32 cellular contexts compared by ENCODE assay signal in genomic region chr5:72454996-72455395, GRCh38. TPM values are rescaled to one million over a fixed set of nuclear protein-coding genes. Genes with fewer than 3 reads are reported as not detected.
DNase-seq lines count a peak whose midpoint lies in the region; ATAC-seq, FAIRE-seq and TF ChIP-seq lines count a peak whose summit lies in the region.
"Had no signal": no experiment of that assay in that cellular context is flagged by ENCODE, and none has a peak within 500 bp of the region (broad histone marks: within the 10 kb centered on the region; RNA-seq: fewer than 3 reads in every experiment).

No MANE protein-coding gene starts in this region.

- DNase-seq in K562 (ENCODE audit: extremely low read depth in 1 of 4, low spot score in 3 of 4) (no peak), lower lobe of right lung (no peak), gastrocnemius medialis (no peak), kidney (no peak), middle frontal gyrus (ENCODE audit: extremely low spot score, low spot score) (no peak), NCI-H1105 treated with DMSO at 0.1 percent for 48 hours (lab: John Stamatoyannopoulos, UW) (no peak)
- DNase-seq in activated CD4-positive, CD25-positive, alpha-beta regulatory T cell (lab: John Stamatoyannopoulos, UW) = no peak
- DNase-seq: activated CD8-positive, alpha-beta memory T cell treated with anti-CD3 and anti-CD28 coated beads, Interleukin-2, amount 10 ng/mL, durations not matched to agents 7 days and 5 days; activated gamma-delta T cell treated with Interleukin-2 at 50 U/mL for 16 hours; activated naive CD8-positive, alpha-beta T cell treated with anti-CD3 and anti-CD28 coated beads, Interleukin-2, amount 10 ng/mL, durations not matched to agents 7 days and 5 days; activated T-cell treated with anti-CD3 and anti-CD28 coated beads, Interleukin-2, amount 50 U/mL, for 4 hours; BE2C; colonic mucosa; endodermal cell; hippocampal formation; naive B cell; NCI-H1417; NCI-H2029; NCI-H526; SHP77; stimulated activated CD4-positive, alpha-beta T cell treated with anti-CD3 and anti-CD28 coated beads, Interleukin-1b, Interleukin-23, amount 100 ng/mL, for 48 hours; T-helper 17 cell had no signal

- H3K9me1 ChIP-seq in K562 (ENCODE audit: control insufficient read depth, insufficient read depth, low read length) = no peaks in the 10 kb centered on the region

- no peak for TF ChIP-seq RAD21 in K562 (CRISPR knock-in tag; conservative IDR thresholded peaks at IDR 0.05 in 1 of 2, IDR thresholded peaks at IDR 0.05 in 1 of 2)

- no peak overlapping the region for H3K4me3 ChIP-seq in BLaER1 treated with 17β-estradiol and CSF1 and Interleukin-3, amounts not matched to agents 10 nM and 100 nM
- H3K4me3 ChIP-seq in K562 (no peak overlapping the region), lower lobe of right lung (no peak overlapping the region), gastrocnemius medialis (no peak overlapping the region), kidney (ENCODE audit: low read length in 2 of 2) (no peak overlapping the region)
- H3K4me3 ChIP-seq: cardiac muscle cell, colonic mucosa, GM12878, prostate gland, smooth muscle cell, tibial nerve had no signal

- H3K4me1 ChIP-seq in BLaER1 treated with 17β-estradiol and CSF1 and Interleukin-3, amounts not matched to agents 10 nM and 100 nM = peaks cover 29 to 62% (median 47%) of the 10 kb centered on the region in 10 experiments
- H3K4me1 ChIP-seq in K562 (replicated peaks in 1 of 2; ENCODE audit: control insufficient read depth in 2 of 2, insufficient read depth in 2 of 2, low read length in 2 of 2) (peaks cover 6 to 13% of the 10 kb centered on the region in 2 experiments; a peak in 4 of 5 replicates), lower lobe of right lung (peaks cover 51% of the 10 kb centered on the region), gastrocnemius medialis (peaks cover 55 to 69% of the 10 kb centered on the region in 2 donors), kidney (ENCODE audit: control insufficient read depth in 1 of 2, insufficient read depth in 1 of 2, low read depth in 1 of 2, low read length in 2 of 2) (peaks cover 35 to 41% of the 10 kb centered on the region in 2 donors)

- H4K20me1 ChIP-seq in BLaER1 treated with 17β-estradiol and CSF1 and Interleukin-3, amounts not matched to agents 10 nM and 100 nM = no peaks in the 10 kb centered on the region
- no peaks in the 10 kb centered on the region for H4K20me1 ChIP-seq in K562 (replicated peaks; ENCODE audit: control insufficient read depth, insufficient read depth, low read length)

- intact Hi-C loops in K562 (cut with micrococcal nuclease) = no loop called here
- intact Hi-C loops in lower lobe of right lung (cut with DNase I) = no loop called here
- intact Hi-C loops in gastrocnemius medialis (cut with DNase I; ENCODE audit: low total_unique reads) = no loop called here
- intact Hi-C loops in kidney (cut with DNase I) = no loop called here

- POLR2A ChIA-PET in K562 (lab: Yijun Ruan, JAX) = interaction anchor here (0.6 kb wide), 1 partner anchor 423 kb away, joined by 3 read pairs; no protein-coding TSS in a partner anchor

- CTCF ChIA-PET in K562 (lab: Yijun Ruan, JAX; ENCODE audit: low intra/inter-chr PET ratio) = no interaction called here

- no peak overlapping the region for H3K27ac ChIP-seq in BLaER1 treated with 17β-estradiol and CSF1 and Interleukin-3, amounts not matched to agents 10 nM and 100 nM
- H3K27ac ChIP-seq in K562 (ENCODE audit: extremely low read depth, low read depth, low read length) = no peak overlapping the region
- peak overlapping the region; percentile 9 for H3K27ac ChIP-seq in lower lobe of right lung
- peak overlapping the region; percentile 27 to 92 (median 82) for H3K27ac ChIP-seq in gastrocnemius medialis
- no peak overlapping the region for H3K27ac ChIP-seq in kidney (ENCODE audit: low read depth in 2 of 2, low read length in 2 of 2)
- H3K27ac ChIP-seq: cardiac muscle cell, colonic mucosa, prostate gland had no signal

- 75% methylated on average over 2 of the region's 2 CpGs for WGBS in K562 (ENCODE audit: insufficient coverage, low coverage, missing lambda C conversion rate)

- no peak for TF ChIP-seq CTCF in K562 (IDR thresholded peaks at IDR 0.05 in 2 of 3, conservative IDR thresholded peaks at IDR 0.05 in 1 of 3; ENCODE audit: insufficient read depth in 2 of 3, low read depth in 1 of 3, low read length in 3 of 3)
- TF ChIP-seq CTCF in lower lobe of right lung (IDR thresholded peaks at IDR 0.05) = no peak
- no peak for TF ChIP-seq CTCF in gastrocnemius medialis (IDR thresholded peaks at IDR 0.05 in 4 of 5, conservative IDR thresholded peaks at IDR 0.05 in 1 of 5)
- TF ChIP-seq CTCF in kidney (IDR thresholded peaks at IDR 0.05; ENCODE audit: borderline replicate concordance, extremely low read depth, insufficient read depth) = no peak

- TF ChIP-seq POLR2A in K562 (conservative IDR thresholded peaks at IDR 0.05) (no peak), gastrocnemius medialis (IDR thresholded peaks at IDR 0.05) (no peak)

- no peaks in the 10 kb centered on the region for H3K27me3 ChIP-seq in BLaER1 treated with 17β-estradiol and CSF1 and Interleukin-3, amounts not matched to agents 10 nM and 100 nM
- H3K27me3 ChIP-seq in K562 (ENCODE audit: control insufficient read depth in 2 of 2, insufficient read depth in 2 of 2, low read length in 2 of 2) = no peaks in the 10 kb centered on the region
- no peaks in the 10 kb centered on the region for H3K27me3 ChIP-seq in lower lobe of right lung (ENCODE audit: low read depth)
- H3K27me3 ChIP-seq in gastrocnemius medialis = no peaks in the 10 kb centered on the region
- H3K27me3 ChIP-seq: BE2C, cardiac muscle cell, colonic mucosa, tibial nerve had no signal

- peak overlapping the region; percentile 56; the same call in 1 of the 2 replicates for H2AFZ ChIP-seq in K562 (ENCODE audit: low read depth, low read length)

- no peak overlapping the region for H3K9ac ChIP-seq in BLaER1 treated with 17β-estradiol and CSF1 and Interleukin-3, amounts not matched to agents 10 nM and 100 nM
- H3K9ac ChIP-seq in K562 (ENCODE audit: insufficient read depth in 1 of 2, low read depth in 2 of 2, low read length in 2 of 2) (no peak overlapping the region), kidney (ENCODE audit: low read length in 2 of 2) (no peak overlapping the region)

- H3K4me2 ChIP-seq in BLaER1 treated with 17β-estradiol and CSF1 and Interleukin-3, amounts not matched to agents 10 nM and 100 nM = peak overlapping the region in 8 of 11 experiments; percentile 2 to 85 (median 10); a peak in 6 of 22 replicates
- H3K4me2 ChIP-seq in K562 (ENCODE audit: insufficient read depth, low read length) = no peak overlapping the region
- H3K4me2 ChIP-seq: smooth muscle cell had no signal

- in situ Hi-C loops in K562 (cut with MboI) = no loop called here
- in situ Hi-C loops in gastrocnemius medialis (cut with MboI; ENCODE audit: low sequenced_read_pairs in 4 of 4) = loop anchor here in 1 of 4 donors (10.0 kb wide), 1 partner anchor 50 kb away; no protein-coding TSS in a partner anchor

- no peaks in the 10 kb centered on the region for H3K79me2 ChIP-seq in K562 (ENCODE audit: control insufficient read depth, insufficient read depth, low read length)

- ATAC-seq in K562 (no peak), lower lobe of right lung (no peak), gastrocnemius medialis (no peak)
- ATAC-seq: activated CD8-positive, alpha-beta memory T cell treated with anti-CD3 and anti-CD28 coated beads, Interleukin-2, amount 10 ng/mL, durations not matched to agents 7 days and 5 days; activated T-cell treated with anti-CD3 and anti-CD28 coated beads, Interleukin-2, amount 50 U/mL, for 4 hours; GM12878; T-helper 17 cell had no signal

- no peaks in the 10 kb centered on the region for H3K36me3 ChIP-seq in BLaER1 treated with 17β-estradiol and CSF1 and Interleukin-3, amounts not matched to agents 10 nM and 100 nM
- no peaks in the 10 kb centered on the region for H3K36me3 ChIP-seq in K562 (ENCODE audit: control insufficient read depth, insufficient read depth, low read length)
- no peaks in the 10 kb centered on the region for H3K36me3 ChIP-seq in lower lobe of right lung
- H3K36me3 ChIP-seq in gastrocnemius medialis = no peaks in the 10 kb centered on the region
- no peaks in the 10 kb centered on the region for H3K36me3 ChIP-seq in kidney (ENCODE audit: control insufficient read depth in 1 of 2, insufficient read depth in 2 of 2, low read length in 2 of 2)
- H3K36me3 ChIP-seq: BE2C, cardiac muscle cell, colonic mucosa, prostate gland, tibial nerve had no signal

- H3K9me3 ChIP-seq in BLaER1 treated with 17β-estradiol and CSF1 and Interleukin-3, amounts not matched to agents 10 nM and 100 nM (replicated peaks in 1 of 11) = peaks cover 0 to 21% (median 2%) of the 10 kb centered on the region in 11 experiments; a peak in 10 of 22 replicates
- H3K9me3 ChIP-seq in K562 (replicated peaks; ENCODE audit: control insufficient read depth, insufficient read depth, low read depth, low read length) = no peaks in the 10 kb centered on the region
- no peaks in the 10 kb centered on the region for H3K9me3 ChIP-seq in lower lobe of right lung
- no peaks in the 10 kb centered on the region for H3K9me3 ChIP-seq in gastrocnemius medialis
- no peaks in the 10 kb centered on the region for H3K9me3 ChIP-seq in kidney (ENCODE audit: control insufficient read depth in 1 of 2, low read length in 2 of 2)
- H3K9me3 ChIP-seq: BE2C, colonic mucosa, prostate gland, tibial nerve had no signal

- FAIRE-seq in K562 (lab: Jason Lieb, UNC) (no peak), kidney (lab: Jason Lieb, UNC) (no peak)
- FAIRE-seq: astrocyte, frontal cortex, GM12878, H54, TTC549 had no signal

- no peak for TF ChIP-seq EP300 in K562 (IDR thresholded peaks at IDR 0.05; ENCODE audit: low read length)

- BruUV-seq in K562 (replicated peaks; lab: Mats Ljungman, UMichigan) = no TSS peak

RNA-seq across cellular contexts. Expression of gene ZNF366, which starts 52.2 kb away (rescaled TPM):
- not detected in 2 replicates for total RNA-seq in K562 (2011; cell fraction: chromatin; rRNA removed; ENCODE audit: low replicate concordance)
- not detected in 2 replicates for total RNA-seq in K562 (2011; cell fraction: nucleolus; rRNA removed)
- total RNA-seq in K562 (2011; cell fraction: nucleoplasm; rRNA removed) = not detected in 2 replicates
- total RNA-seq in K562 (2014; rRNA removed) = not detected in 2 replicates
- not detected in 2 replicates for total RNA-seq in K562 (2014; rRNA removed; fragmentation: Illumina TruSeq; extraction: Trizol)
- not detected in 2 replicates for total RNA-seq in K562 (2015; rRNA removed; fragmentation: Illumina TruSeq; extraction: Trizol)
- total RNA-seq in K562 (2021) = not detected in 2 replicates
- polyA plus RNA-seq in K562 (2011; rRNA removed) = not detected in 2 replicates
- polyA plus RNA-seq in K562 (2011; cell fraction: cytosol; rRNA removed) = not detected in 2 replicates
- polyA plus RNA-seq in K562 (2011; cell fraction: nucleus; rRNA removed) = not detected in 2 replicates
- polyA plus RNA-seq in K562 (2012) = not detected in 2 replicates
- not detected in 2 replicates for polyA plus RNA-seq in K562 (2014; fragmentation: Illumina TruSeq; extraction: Trizol)
- polyA plus RNA-seq in K562 (2014; fragmentation: Nextera tagmentation; extraction: Ambion mirVana) = not detected
- not detected in 2 replicates for polyA plus RNA-seq in K562 (2014; rRNA removed)
- polyA minus RNA-seq in K562 (2011; rRNA and poly(A)+ RNA removed) = not detected in 2 replicates
- polyA minus RNA-seq in K562 (2011; cell fraction: cytosol; rRNA and poly(A)+ RNA removed) = not detected in 2 replicates
- polyA minus RNA-seq in K562 (2011; cell fraction: nucleus; rRNA and poly(A)+ RNA removed) = not detected in 2 replicates
- total RNA-seq in lower lobe of right lung = 13.6 TPM
- 1 to 10 TPM; 2.0 to 5.8 (median 3.0) TPM for total RNA-seq in gastrocnemius medialis
- total RNA-seq in kidney = 8.1 TPM
- polyA plus RNA-seq in kidney (ENCODE audit: insufficient read depth, low read depth, low replicate concordance) = 0.22 TPM
- total RNA-seq: activated CD8-positive, alpha-beta memory T cell treated with anti-CD3 and anti-CD28 coated beads, Interleukin-2, amount 10 ng/mL, durations not matched to agents 7 days and 5 days; activated T-cell treated with anti-CD3 and anti-CD28 coated beads, Interleukin-2, amount 50 U/mL, for 4 hours; astrocyte; cardiac muscle cell; endodermal cell; smooth muscle cell had no signal
- polyA plus RNA-seq: cardiac muscle cell, smooth muscle cell had no signal

Comparison
In these comparisons a context has a peak if more than half of its experiments do, and no peak if none do; other contexts are left out.
1. H3K27ac ChIP-seq: peak in lower lobe of right lung (single experiment) and gastrocnemius medialis (4 of 4); none in BLaER1 treated with 17β-estradiol and CSF1 and Interleukin-3, amounts not matched to agents 10 nM and 100 nM (0 of 11), K562 (single experiment) and kidney (0 of 2).